2 cellular contexts compared by ENCODE assay signal in genomic region chr3:46694520-46694919, GRCh38.
TF ChIP-seq lines count a peak whose summit lies in the region.

No MANE protein-coding gene starts in this region.

TF ChIP-seq in HCT116, 20 proteins besides CTCF, POLR2A, EP300 and RAD21:
- TF ChIP-seq SRF (IDR thresholded peaks at IDR 0.05; ENCODE audit: low read depth) (no peak), EZH2phosphoT487 (IDR thresholded peaks at IDR 0.05; ENCODE audit: borderline replicate concordance) (no peak), ZNF274 (IDR thresholded peaks at IDR 0.05; ENCODE audit: low read depth, low read length) (no peak)
TF ChIP-seq in HCT116: peak in this region for 0.

TF ChIP-seq in GM23338, 12 proteins besides CTCF, POLR2A, EP300 and RAD21:
- TF ChIP-seq ZNF331 (CRISPR knock-in tag; IDR thresholded peaks at IDR 0.05; ENCODE audit: low read depth) (no peak), JUNB (IDR thresholded peaks at IDR 0.05; ENCODE audit: unreplicated experiment) (no peak), POLR2AphosphoS5 (IDR thresholded peaks at IDR 0.05; ENCODE audit: low read depth) (no peak), STAT1 (IDR thresholded peaks at IDR 0.05; ENCODE audit: unreplicated experiment) (no peak), NANOG (IDR thresholded peaks at IDR 0.05; ENCODE audit: borderline replicate concordance) (no peak), ZNF114 (CRISPR knock-in tag; IDR thresholded peaks at IDR 0.05) (no peak), ZNF462 (CRISPR knock-in tag; IDR thresholded peaks at IDR 0.05) (no peak), CREB1 (CRISPR knock-in tag; IDR thresholded peaks at IDR 0.05; ENCODE audit: low read depth) (no peak), REST (IDR thresholded peaks at IDR 0.05; ENCODE audit: unreplicated experiment) (no peak), EZH2 (IDR thresholded peaks at IDR 0.05; ENCODE audit: low read depth, unreplicated experiment) (no peak), EZH2phosphoT487 (IDR thresholded peaks at IDR 0.05; ENCODE audit: unreplicated experiment) (no peak), ETS1 (IDR thresholded peaks at IDR 0.05) (no peak)
